8 cellular contexts compared by ENCODE assay signal in genomic region chr19:47157455-47158321, GRCh38. TPM values are rescaled to one million over a fixed set of nuclear protein-coding genes. Genes with fewer than 3 reads are reported as not detected.
DNase-seq lines count a peak whose midpoint lies in the region; ATAC-seq and TF ChIP-seq lines count a peak whose summit lies in the region.

No MANE protein-coding gene starts in this region.

- intact Hi-C loops in Calu3 (cut with micrococcal nuclease; ENCODE audit: unreplicated experiment): no loop called here
- intact Hi-C loops in activated naive CD4-positive, alpha-beta T cell treated with anti-CD3 and anti-CD28 coated beads for 36 hours (cut with micrococcal nuclease): loop anchor here (2.0 kb wide), 2 partner anchors 45 to 69 kb away; partner anchors contain the start of gene ZC3H4

- H3K4me3 Mint-ChIP-seq in Calu3 (ENCODE audit: low read depth, unreplicated experiment): no peak overlapping the region
- H3K4me3 Mint-ChIP-seq in activated naive CD4-positive, alpha-beta T cell treated with anti-CD3 and anti-CD28 coated beads for 36 hours: peak overlapping the region; percentile 57

- in situ Hi-C loops in GM13976 (cut with MboI; ENCODE audit: low sequenced_read_pairs, unreplicated experiment): no loop called here

- no peaks in the 10 kb centered on the region for H3K27me3 Mint-ChIP-seq in Calu3 (ENCODE audit: unreplicated experiment)
- H3K27me3 Mint-ChIP-seq in activated naive CD4-positive, alpha-beta T cell treated with anti-CD3 and anti-CD28 coated beads for 36 hours (ENCODE audit: low read depth): no peaks in the 10 kb centered on the region

- peaks cover 75% of the 10 kb centered on the region for H3K36me3 Mint-ChIP-seq in Calu3 (ENCODE audit: insufficient read depth, unreplicated experiment)
- peaks cover 67% of the 10 kb centered on the region for H3K36me3 Mint-ChIP-seq in activated naive CD4-positive, alpha-beta T cell treated with anti-CD3 and anti-CD28 coated beads for 36 hours (ENCODE audit: low read depth)

- no peaks in the 10 kb centered on the region for H3K9me3 Mint-ChIP-seq in Calu3 (ENCODE audit: low read depth, unreplicated experiment)
- H3K9me3 Mint-ChIP-seq in activated naive CD4-positive, alpha-beta T cell treated with anti-CD3 and anti-CD28 coated beads for 36 hours: peaks cover 2% of the 10 kb centered on the region

- no peak for ATAC-seq in GM21423 (IDR thresholded peaks at IDR 0.05; ENCODE audit: unreplicated experiment)
- no peak for ATAC-seq in HG03175 (IDR thresholded peaks at IDR 0.05; ENCODE audit: unreplicated experiment)

- TF ChIP-seq CTCF in Calu3 (IDR thresholded peaks at IDR 0.05; ENCODE audit: unreplicated experiment): no peak
- no peak for TF ChIP-seq CTCF in GM13976 (IDR thresholded peaks at IDR 0.05; ENCODE audit: borderline replicate concordance, control extremely low read depth, extremely low read depth, insufficient read depth, missing control alignments)

- no peak for DNase-seq in Calu3
- peak; percentile 92 for DNase-seq in M059J (ENCODE audit: low read depth)
- DNase-seq in activated naive CD4-positive, alpha-beta T cell treated with anti-CD3 and anti-CD28 coated beads for 36 hours: peak; percentile 69
- peak; percentile 47 for DNase-seq in germinal center (ENCODE audit: low spot score)
- DNase-seq in non-pigmented ciliary epithelial cell (ENCODE audit: low read depth): peak; percentile 73
- no peak for DNase-seq in GM13976 (ENCODE audit: low spot score)

- H3K27ac Mint-ChIP-seq in Calu3 (ENCODE audit: unreplicated experiment): peak overlapping the region; percentile 36
- peak overlapping the region; percentile 98 for H3K27ac Mint-ChIP-seq in activated naive CD4-positive, alpha-beta T cell treated with anti-CD3 and anti-CD28 coated beads for 36 hours

- CTCF ChIA-PET in Calu3 (lab: Charles Lee): interaction anchor here (0.5 to 1.0 kb wide), 4 partner anchors 33 to 350 kb away, joined by 3 read pairs; no protein-coding TSS in a partner anchor
- CTCF ChIA-PET in activated naive CD4-positive, alpha-beta T cell treated with anti-CD3 and anti-CD28 coated beads for 36 hours (lab: Charles Lee): interaction anchor here (0.6 to 6.0 kb wide), 17 partner anchors 8 to 145 kb away, joined by 3 to 66 read pairs (median 4); no protein-coding TSS in a partner anchor

- peaks cover 28% of the 10 kb centered on the region for H3K4me1 Mint-ChIP-seq in Calu3 (ENCODE audit: low read depth, unreplicated experiment)
- peaks cover 76% of the 10 kb centered on the region for H3K4me1 Mint-ChIP-seq in activated naive CD4-positive, alpha-beta T cell treated with anti-CD3 and anti-CD28 coated beads for 36 hours (ENCODE audit: low read depth)

- no TSS peak for BruUV-seq in Calu3 (replicated peaks; lab: Mats Ljungman, UMichigan)

RNA-seq across cellular contexts. Expression of gene SAE1, which starts 27.1 kb away (rescaled TPM):
- 169 and 174 TPM in 2 replicates for total RNA-seq in Calu3 (2022)
- total RNA-seq in M059J (2014; rRNA removed; shearing (Covaris generic)): 238 and 270 TPM in 2 replicates
- total RNA-seq in activated naive CD4-positive, alpha-beta T cell treated with anti-CD3 and anti-CD28 coated beads for 36 hours: 100 to 1,000 TPM; 160 to 161 TPM

RNA-seq across cellular contexts. Expression of gene ZC3H4, which starts 44.1 kb away (rescaled TPM):
- total RNA-seq in Calu3 (2022): 73.0 and 85.2 TPM in 2 replicates
- total RNA-seq in M059J (2014; rRNA removed; shearing (Covaris generic)): 4.5 and 11.2 TPM in 2 replicates
- total RNA-seq in activated naive CD4-positive, alpha-beta T cell treated with anti-CD3 and anti-CD28 coated beads for 36 hours: 10 to 100 TPM; 46.0 to 48.8 TPM

Comparison
In these comparisons a context has a peak if more than half of its experiments do, and no peak if none do; other contexts are left out.
1. DNase-seq: peak in M059J (single experiment), activated naive CD4-positive, alpha-beta T cell treated with anti-CD3 and anti-CD28 coated beads for 36 hours (single experiment), germinal center (single experiment) and non-pigmented ciliary epithelial cell (single experiment); none in Calu3 (single experiment) and GM13976 (single experiment).